12 cellular contexts compared by ENCODE assay signal in the genomic region with DNA sequence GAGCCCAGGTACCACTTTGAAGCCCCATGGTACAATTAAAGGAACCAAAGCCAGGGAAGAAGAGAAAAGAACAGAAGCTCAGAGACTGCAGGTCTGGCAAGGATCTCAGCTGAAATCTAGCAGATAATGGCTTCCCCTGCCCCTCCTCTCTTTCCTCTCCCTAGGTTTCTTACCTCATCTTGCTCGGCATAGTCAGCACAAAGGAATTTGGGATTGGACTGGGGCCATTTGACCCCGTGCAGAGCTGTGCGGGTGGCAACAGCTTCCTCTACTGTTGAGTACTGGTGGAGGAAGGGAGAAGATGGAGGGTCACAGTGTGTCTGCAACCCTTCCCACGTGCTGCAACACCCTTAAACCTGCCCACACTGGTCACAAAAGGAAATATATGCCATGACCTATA. TPM values are rescaled to one million over a fixed set of nuclear protein-coding genes. Genes with fewer than 3 reads are reported as not detected.
DNase-seq lines count a peak whose midpoint lies in the region; ATAC-seq and TF ChIP-seq lines count a peak whose summit lies in the region.
"Had no signal": no experiment of that assay in that cellular context is flagged by ENCODE, and none has a peak within 500 bp of the region (broad histone marks: within the 10 kb centered on the region; RNA-seq: fewer than 3 reads in every experiment).

No MANE protein-coding gene starts in this region.

- no peak overlapping the region for H4K8ac ChIP-seq in mesendoderm (ENCODE audit: low read depth, low read length)

- peak; percentile 30 for ATAC-seq in Right ventricle myocardium inferior
- ATAC-seq in GM18498 (IDR thresholded peaks at IDR 0.05; ENCODE audit: unreplicated experiment) = no peak
- ATAC-seq in GM21529 (IDR thresholded peaks at IDR 0.05; ENCODE audit: unreplicated experiment) = no peak

- H3K4me1 ChIP-seq in mesendoderm (ENCODE audit: control insufficient read depth, low read depth, low read length) (peaks cover 2% of the 10 kb centered on the region), BE2C (no peaks in the 10 kb centered on the region)

- no CpG with 5 or more reads among the region's 4 CpGs for WGBS in mesendoderm (ENCODE audit: extremely low coverage, insufficient coverage, low lambda C conversion rate)

- H3K4me3 ChIP-seq in mesendoderm (ENCODE audit: low read length) (no peak overlapping the region), BE2C (ENCODE audit: low read depth, low read length) (no peak overlapping the region)
- H3K4me3 ChIP-seq: BLaER1 had no signal

- intact Hi-C loops in Right ventricle myocardium inferior (cut with DNase I) (loop anchor here (5.0 kb wide), 1 partner anchor 40 kb away; a partner anchor contains a TSS), cardiac septum (cut with DNase I) (no loop called here)

- H4K5ac ChIP-seq in mesendoderm (ENCODE audit: low read length) = no peak overlapping the region

- no peaks in the 10 kb centered on the region for H3K9me3 ChIP-seq in BE2C
- H3K9me3 ChIP-seq: BLaER1 had no signal

- H3K56ac ChIP-seq in mesendoderm (ENCODE audit: low read length) = no peak overlapping the region

- no peak overlapping the region for H2BK15ac ChIP-seq in mesendoderm (replicated peaks; ENCODE audit: low read depth)

- H3K79me1 ChIP-seq in mesendoderm (ENCODE audit: low read length) = peaks cover 20% of the 10 kb centered on the region

- no peak overlapping the region for H3K4me2 ChIP-seq in mesendoderm (ENCODE audit: low read length)
- H3K4me2 ChIP-seq: BLaER1 had no signal

- H3K27ac ChIP-seq in mesendoderm (ENCODE audit: low read depth, low read length) = peak overlapping the region; percentile 40
- H3K27ac ChIP-seq: BLaER1 had no signal

- no peaks in the 10 kb centered on the region for H3K27me3 ChIP-seq in mesendoderm (ENCODE audit: insufficient read depth, low read length, poor library complexity)
- no peaks in the 10 kb centered on the region for H3K27me3 ChIP-seq in BE2C

- H3K36me3 ChIP-seq in mesendoderm (ENCODE audit: control insufficient read depth, insufficient read depth, low read length) = peaks cover 34% of the 10 kb centered on the region
- peaks cover 69% of the 10 kb centered on the region for H3K36me3 ChIP-seq in BE2C

- DNase-seq in Right ventricle myocardium inferior (ENCODE audit: missing footprints) = no peak
- no peak for DNase-seq in cardiac septum (ENCODE audit: low spot score)
- DNase-seq in dermis microvascular lymphatic vessel endothelial cell (ENCODE audit: low read depth in 2 of 2) = peak; percentile 68 to 92
- DNase-seq in mesendoderm = peak; percentile 94
- no peak for DNase-seq in BE2C
- no peak for DNase-seq in DMS153 (lab: John Stamatoyannopoulos, UW)
- DNase-seq: activated CD4-positive, alpha-beta T cell treated with anti-CD3 and anti-CD28 coated beads, Interleukin-2, amount 10 ng/mL, durations not matched to agents 24 days and 14 days; head of caudate nucleus; NCI-H1092 treated with DMSO at 0.1 percent for 48 hours had no signal

- TF ChIP-seq CTCF in BE2C (IDR thresholded peaks at IDR 0.05; ENCODE audit: low read depth, low read length) = no peak

- no peak overlapping the region for H3K9ac ChIP-seq in mesendoderm (ENCODE audit: low read length)
- H3K9ac ChIP-seq: BLaER1 had no signal

- H3K23ac ChIP-seq in mesendoderm (ENCODE audit: low read length) = no peak overlapping the region

- no peak overlapping the region for H2AK5ac ChIP-seq in mesendoderm (ENCODE audit: low read length)

- no peak overlapping the region for H2BK5ac ChIP-seq in mesendoderm (ENCODE audit: low read length)

- peaks cover 21% of the 10 kb centered on the region for H3K79me2 ChIP-seq in mesendoderm (ENCODE audit: control insufficient read depth, insufficient read depth, low read length)

- H3K4ac ChIP-seq in mesendoderm (ENCODE audit: low read depth, low read length) = no peak overlapping the region

- no peak overlapping the region for H2BK120ac ChIP-seq in mesendoderm (ENCODE audit: low read depth, low read length)

- H3K18ac ChIP-seq in mesendoderm (ENCODE audit: low read length) = no peak overlapping the region

RNA-seq across cellular contexts. Expression of a gene that starts 4.7 kb away (rescaled TPM):
- 2.5 TPM for total RNA-seq in Right ventricle myocardium inferior
- total RNA-seq in cardiac septum = 2.6 TPM
- total RNA-seq in dermis microvascular lymphatic vessel endothelial cell = 1.5 and 1.9 TPM in 2 replicates
- 11.2 TPM for polyA plus RNA-seq in mesendoderm (2013, experiment 1 of 2)
- polyA plus RNA-seq in mesendoderm (2013, experiment 2 of 2) = 10.8 TPM
- 135 TPM for polyA plus RNA-seq in BE2C (2012; ENCODE audit: insufficient read depth, insufficient read length, low read depth)

RNA-seq across cellular contexts. Expression of a gene that starts 20.0 kb away (rescaled TPM):
- total RNA-seq in Right ventricle myocardium inferior (not detected), cardiac septum (not detected), dermis microvascular lymphatic vessel endothelial cell (not detected in 2 replicates)
- polyA plus RNA-seq in mesendoderm (2013, experiment 1 of 2) = not detected
- polyA plus RNA-seq in mesendoderm (2013, experiment 2 of 2) = not detected
- not detected for polyA plus RNA-seq in BE2C (2012; ENCODE audit: insufficient read depth, insufficient read length, low read depth)
- total RNA-seq: activated CD4-positive, alpha-beta T cell treated with anti-CD3 and anti-CD28 coated beads, Interleukin-2, amount 10 ng/mL, durations not matched to agents 24 days and 14 days had no signal

RNA-seq across cellular contexts. Expression of a gene that starts 27.3 kb away (rescaled TPM):
- 134 TPM for total RNA-seq in Right ventricle myocardium inferior
- total RNA-seq in cardiac septum = 120 TPM
- 216 and 232 TPM in 2 replicates for total RNA-seq in dermis microvascular lymphatic vessel endothelial cell
- 202 TPM for polyA plus RNA-seq in mesendoderm (2013, experiment 1 of 2)
- 203 TPM for polyA plus RNA-seq in mesendoderm (2013, experiment 2 of 2)
- 636 TPM for polyA plus RNA-seq in BE2C (2012; ENCODE audit: insufficient read depth, insufficient read length, low read depth)

RNA-seq across cellular contexts. Expression of a gene that starts 32.9 kb away (rescaled TPM):
- total RNA-seq in Right ventricle myocardium inferior (73.9 TPM), cardiac septum (72.4 TPM), dermis microvascular lymphatic vessel endothelial cell (36.8 and 43.0 TPM in 2 replicates)
- polyA plus RNA-seq in mesendoderm (2013, experiment 1 of 2) = 212 TPM
- 206 TPM for polyA plus RNA-seq in mesendoderm (2013, experiment 2 of 2)
- 198 TPM for polyA plus RNA-seq in BE2C (2012; ENCODE audit: insufficient read depth, insufficient read length, low read depth)

RNA-seq across cellular contexts. Expression of a gene that starts 33.3 kb away (rescaled TPM):
- total RNA-seq in Right ventricle myocardium inferior = 22.4 TPM
- 28.9 TPM for total RNA-seq in cardiac septum
- 38.6 and 49.8 TPM in 2 replicates for total RNA-seq in dermis microvascular lymphatic vessel endothelial cell
- 37.0 TPM for polyA plus RNA-seq in mesendoderm (2013, experiment 1 of 2)
- polyA plus RNA-seq in mesendoderm (2013, experiment 2 of 2) = 35.2 TPM
- 59.7 TPM for polyA plus RNA-seq in BE2C (2012; ENCODE audit: insufficient read depth, insufficient read length, low read depth)

Comparison
In these comparisons a context has a peak if more than half of its experiments do, and no peak if none do; other contexts are left out.
1. DNase-seq: peak in dermis microvascular lymphatic vessel endothelial cell (2 of 2) and mesendoderm (single experiment); none in Right ventricle myocardium inferior (single experiment), cardiac septum (single experiment), BE2C (single experiment) and DMS153 (single experiment).